In genomic region chr12:45407967-45408743, GRCh38 we compare ENCODE assay signal across 21 cellular contexts.
DNase-seq lines count a peak whose midpoint lies in the region; ATAC-seq and TF ChIP-seq lines count a peak whose summit lies in the region.
"Had no signal": no experiment of that assay in that cellular context is flagged by ENCODE, and none has a peak within 500 bp of the region (broad histone marks: within the 10 kb centered on the region; RNA-seq: fewer than 3 reads in every experiment).

No MANE protein-coding gene starts in this region.

- H4K8ac ChIP-seq in IMR-90 (ENCODE audit: low read depth in 2 of 2, low read length in 2 of 2): no peak overlapping the region

- H3K9me3 Mint-ChIP-seq in stimulated activated effector memory CD8-positive, alpha-beta T cell treated with anti-CD3 and anti-CD28 coated beads, Interleukin-12 subunit alpha, Interleukin-12 subunit beta, amount 100 ng/mL, for 72 hours: no peaks in the 10 kb centered on the region
- H3K9me3 Mint-ChIP-seq: CD4-positive, alpha-beta T cell had no signal

- H3F3A ChIP-seq in GM23248 (ENCODE audit: insufficient read depth): peaks cover 33% of the 10 kb centered on the region

- no peak for TF ChIP-seq EP300 in stomach (IDR thresholded peaks at IDR 0.05)

- no peak overlapping the region for H3K4me3 ChIP-seq in GM23248
- H3K4me3 ChIP-seq in IMR-90 (ENCODE audit: insufficient read depth, low read depth, low read length): no peak overlapping the region
- no peak overlapping the region for H3K4me3 ChIP-seq in ascending aorta
- H3K4me3 ChIP-seq in stomach: no peak overlapping the region
- H3K4me3 ChIP-seq: K562, testis had no signal

- dilution Hi-C loops in IMR-90 (cut with HindIII; ENCODE audit: low sequenced_read_pairs, unreplicated experiment): no loop called here

- H3K14ac ChIP-seq in IMR-90 (replicated peaks; ENCODE audit: low read depth, low read length): no peak overlapping the region; the same call in 1 of the 2 replicates

- no peak overlapping the region for H3K4ac ChIP-seq in IMR-90 (ENCODE audit: low read depth, low read length)

- 73 to 80% methylated on average over 10 of the region's 10 CpGs for WGBS in GM23248 (ENCODE audit: low coverage in 1 of 2, low lambda C conversion rate in 2 of 2, missing lambda C conversion rate in 2 of 2), 2 experiments
- 80% methylated on average over 2 of the region's 10 CpGs; no CpG with 5 or more reads in 1 of the 2 experiments for WGBS in IMR-90 (ENCODE audit: extremely low coverage in 2 of 2, insufficient read length in 1 of 2), 2 experiments
- 75 to 87% (median 82%) methylated on average over 10 of the region's 10 CpGs for WGBS in stomach, 5 donors

- H3K79me1 ChIP-seq in IMR-90 (ENCODE audit: low read depth in 1 of 2, low read length in 2 of 2): peaks cover 0 to 22% of the 10 kb centered on the region in 2 experiments; a peak in 2 of 4 replicates

- H3K9me3 ChIP-seq in GM23248 (ENCODE audit: low read depth) (no peaks in the 10 kb centered on the region), IMR-90 (ENCODE audit: control insufficient read depth, insufficient read depth, low read length) (no peaks in the 10 kb centered on the region), ascending aorta (no peaks in the 10 kb centered on the region), stomach (no peaks in the 10 kb centered on the region)
- H3K9me3 ChIP-seq: testis had no signal

- peaks cover 7% of the 10 kb centered on the region; the same call in 1 of the 2 replicates for H3K9me1 ChIP-seq in IMR-90 (ENCODE audit: insufficient read depth, low read length)

- H2AK9ac ChIP-seq in IMR-90 (replicated peaks; ENCODE audit: low read depth, low read length, poor library complexity): no peak overlapping the region

- no peak overlapping the region for H3K23ac ChIP-seq in IMR-90 (ENCODE audit: low read depth, low read length)

- H2AK5ac ChIP-seq in IMR-90 (ENCODE audit: low read depth, low read length): no peak overlapping the region

- H2BK5ac ChIP-seq in IMR-90 (ENCODE audit: low read depth, low read length, poor library complexity, severe bottlenecking): no peak overlapping the region

- TF ChIP-seq RAD21 in IMR-90 (IDR thresholded peaks at IDR 0.05; ENCODE audit: low read length): no peak

- peak overlapping the region; percentile 29 for H3K27ac Mint-ChIP-seq in stimulated activated effector memory CD8-positive, alpha-beta T cell treated with anti-CD3 and anti-CD28 coated beads, Interleukin-12 subunit alpha, Interleukin-12 subunit beta, amount 100 ng/mL, for 72 hours
- H3K27ac Mint-ChIP-seq: CD4-positive, alpha-beta T cell had no signal

- CTCF ChIA-PET in IMR-90 (lab: Yijun Ruan, JAX): interaction anchor here (0.6 kb wide), 1 partner anchor 276 kb away, joined by 3 read pairs; no protein-coding TSS in a partner anchor

- no peak overlapping the region for H3K4me3 Mint-ChIP-seq in stimulated activated effector memory CD8-positive, alpha-beta T cell treated with anti-CD3 and anti-CD28 coated beads, Interleukin-12 subunit alpha, Interleukin-12 subunit beta, amount 100 ng/mL, for 72 hours
- H3K4me3 Mint-ChIP-seq: CD4-positive, alpha-beta T cell had no signal

- no peak overlapping the region; the same call in 1 of the 2 replicates for H3K18ac ChIP-seq in IMR-90 (ENCODE audit: low read depth, low read length)

- H3K27me3 ChIP-seq in GM23248 (replicated peaks; ENCODE audit: insufficient read depth) (no peaks in the 10 kb centered on the region), IMR-90 (ENCODE audit: control insufficient read depth, insufficient read depth, low read length) (no peaks in the 10 kb centered on the region), ascending aorta (no peaks in the 10 kb centered on the region), stomach (no peaks in the 10 kb centered on the region)
- H3K27me3 ChIP-seq: testis had no signal

- H3K9me2 ChIP-seq in GM23248 (ENCODE audit: insufficient read depth): no peaks in the 10 kb centered on the region

- peaks cover 22% of the 10 kb centered on the region for H3K36me3 ChIP-seq in GM23248 (ENCODE audit: low read depth)
- peaks cover 17% of the 10 kb centered on the region for H3K36me3 ChIP-seq in IMR-90 (ENCODE audit: control insufficient read depth, insufficient read depth, low read length)
- peaks cover 29 to 71% of the 10 kb centered on the region in 2 donors for H3K36me3 ChIP-seq in ascending aorta
- H3K36me3 ChIP-seq in stomach: peaks cover 14 to 82% (median 73%) of the 10 kb centered on the region in 4 donors

- H3K4me1 Mint-ChIP-seq in stimulated activated effector memory CD8-positive, alpha-beta T cell treated with anti-CD3 and anti-CD28 coated beads, Interleukin-12 subunit alpha, Interleukin-12 subunit beta, amount 100 ng/mL, for 72 hours: no peaks in the 10 kb centered on the region

- H4K91ac ChIP-seq in IMR-90 (ENCODE audit: insufficient read depth, low read depth, low read length): no peak overlapping the region

- H3K4me1 ChIP-seq in GM23248 (ENCODE audit: insufficient read depth) (peaks cover 20% of the 10 kb centered on the region), IMR-90 (ENCODE audit: control insufficient read depth, insufficient read depth, low read length) (0 out of 2 replicates have a peak, but pooled peaks cover 7% of the 10 kb centered on the region), ascending aorta (peaks cover 0 to 15% of the 10 kb centered on the region in 2 donors), stomach (peaks cover 0 to 7% (median 3%) of the 10 kb centered on the region in 4 donors)

- DNase-seq in GM23248: no peak
- DNase-seq in IMR-90: no peak
- no peak for DNase-seq in ascending aorta (ENCODE audit: low spot score in 2 of 2)
- no peak for DNase-seq in stimulated activated effector memory CD8-positive, alpha-beta T cell treated with anti-CD3 and anti-CD28 coated beads, Interleukin-12 subunit alpha, Interleukin-12 subunit beta, amount 100 ng/mL, for 72 hours (ENCODE audit: low spot score in 2 of 2)
- no peak for DNase-seq in NCI-H187 treated with DMSO at 0.1 percent for 48 hours (lab: John Stamatoyannopoulos, UW)
- DNase-seq in stomach: no peak
- no peak for DNase-seq in NK-92 (lab: John Stamatoyannopoulos, UW; ENCODE audit: unreplicated experiment)
- DNase-seq: activated CD4-positive, alpha-beta T cell treated with anti-CD3 and anti-CD28 coated beads, Interleukin-2, amount 50 U/mL, for 48 hours; activated effector memory CD4-positive, alpha-beta T cell treated with Interleukin-2 at 50 U/mL for 16 hours; activated T-cell treated with anti-CD3 and anti-CD28 coated beads for 4 hours; CD4-positive, alpha-beta T cell; MM.1S; NCI-H1436 treated with DMSO at 0.1 percent for 48 hours; NCI-H510A; small intestine; stimulated activated CD4-positive, alpha-beta T cell treated with anti-CD3 and anti-CD28 coated beads, Interleukin-1b, Interleukin-23, amount 100 ng/mL, for 48 hours; T-helper 9 cell; testis had no signal

- H4K20me1 ChIP-seq in GM23248 (ENCODE audit: insufficient read depth): no peaks in the 10 kb centered on the region
- H4K20me1 ChIP-seq in IMR-90 (ENCODE audit: insufficient read depth, low read length): no peaks in the 10 kb centered on the region

- no peak for TF ChIP-seq CTCF in IMR-90 (conservative IDR thresholded peaks at IDR 0.05; ENCODE audit: low read depth, low read length)
- TF ChIP-seq CTCF in ascending aorta (IDR thresholded peaks at IDR 0.05): peak in 1 of 3 experiments; percentile 4
- TF ChIP-seq CTCF in stomach (IDR thresholded peaks at IDR 0.05): no peak

- peaks cover 64% of the 10 kb centered on the region for H3K36me3 Mint-ChIP-seq in stimulated activated effector memory CD8-positive, alpha-beta T cell treated with anti-CD3 and anti-CD28 coated beads, Interleukin-12 subunit alpha, Interleukin-12 subunit beta, amount 100 ng/mL, for 72 hours

- intact Hi-C loops in IMR-90 (cut with micrococcal nuclease) (no loop called here), ascending aorta (cut with DNase I) (no loop called here), stomach (cut with DNase I; ENCODE audit: low total_unique reads) (no loop called here)

- H2BK120ac ChIP-seq in IMR-90 (ENCODE audit: low read depth, low read length): no peak overlapping the region; the same call in 1 of the 2 replicates

- no peak overlapping the region for H3K56ac ChIP-seq in IMR-90 (ENCODE audit: extremely low read depth, insufficient read depth, low read length)

- H2AFZ ChIP-seq in GM23248 (no peak overlapping the region), IMR-90 (replicated peaks; ENCODE audit: low read length, poor library complexity) (no peak overlapping the region)

- H3K4me2 ChIP-seq in GM23248 (ENCODE audit: unreplicated experiment) (no peak overlapping the region), IMR-90 (ENCODE audit: low read depth, low read length) (no peak overlapping the region)

- no peak overlapping the region for H2BK20ac ChIP-seq in IMR-90 (ENCODE audit: low read depth, low read length)

- POLR2A ChIA-PET in IMR-90 (lab: Charles Lee; ENCODE audit: unreplicated experiment): no interaction called here

- 0 out of 2 replicates have a peak overlapping the region, but pooled peaks have one; percentile 92 for H3K27ac ChIP-seq in GM23248
- H3K27ac ChIP-seq in IMR-90 (ENCODE audit: insufficient read depth, low read length): no peak overlapping the region
- peak overlapping the region; percentile 61 to 70 for H3K27ac ChIP-seq in ascending aorta
- peak overlapping the region in 1 of 5 donors; percentile 31 for H3K27ac ChIP-seq in stomach
- H3K27ac ChIP-seq: epithelial cell of prostate, testis had no signal

- no peak overlapping the region for H3K9ac ChIP-seq in GM23248
- no peak overlapping the region for H3K9ac ChIP-seq in IMR-90 (ENCODE audit: low read depth, low read length)

- peak overlapping the region; percentile 2; the same call in 1 of the 2 replicates for H4K5ac ChIP-seq in IMR-90 (ENCODE audit: low read depth, low read length)

- BruUV-seq in IMR-90 (replicated peaks; lab: Mats Ljungman, UMichigan): no TSS peak

- ATAC-seq in IMR-90 (ENCODE audit: low read depth): no peak
- ATAC-seq in stimulated activated effector memory CD8-positive, alpha-beta T cell treated with anti-CD3 and anti-CD28 coated beads, Interleukin-12 subunit alpha, Interleukin-12 subunit beta, amount 100 ng/mL, for 72 hours: no peak
- ATAC-seq: K562, SK-N-SH treated with all-trans-retinoic acid at 6 μM for 48 hours had no signal

- H2BK15ac ChIP-seq in IMR-90 (ENCODE audit: low read depth, low read length): no peak overlapping the region

- TF ChIP-seq POLR2A in IMR-90 (IDR thresholded peaks at IDR 0.05; ENCODE audit: low read depth, low read length) (no peak), stomach (IDR thresholded peaks at IDR 0.05) (no peak)

- in situ Hi-C loops in GM23248 (cut with MboI): no loop called here
- in situ Hi-C loops in IMR-90 (cut with MboI; ENCODE audit: low sequenced_read_pairs): no loop called here

- H3K79me2 ChIP-seq in GM23248 (ENCODE audit: insufficient read depth): 0 out of 2 replicates have a peak, but pooled peaks cover 3% of the 10 kb centered on the region

TF ChIP-seq in IMR-90, 13 proteins besides CTCF, POLR2A, EP300 and RAD21 (continues in another document):
- TF ChIP-seq SMC3 (IDR thresholded peaks at IDR 0.05; ENCODE audit: low read depth, low read length): no peak
